ENCODE assay signal across 19 cellular contexts in the genomic region with DNA sequence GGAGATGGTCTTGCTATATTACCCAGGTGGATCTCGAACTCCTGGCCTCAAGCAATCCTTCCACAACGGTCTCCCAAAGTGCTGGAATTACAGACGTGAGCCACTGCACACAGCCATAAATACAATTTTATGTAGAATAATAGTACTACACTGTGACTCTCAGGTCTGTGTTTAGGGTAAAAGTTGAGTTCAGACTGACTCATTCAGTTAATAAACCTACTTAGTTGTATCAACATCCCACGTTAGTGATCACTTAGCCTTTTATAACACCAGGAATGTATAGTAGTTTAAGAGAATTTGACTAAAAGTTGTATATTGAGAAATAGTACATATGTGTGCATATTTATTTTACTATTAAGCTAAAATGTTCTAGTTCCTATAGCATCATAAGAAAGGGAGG.
A peak's percentile ranks its signal among the peaks of the same experiment; 100 is the strongest.
DNase-seq lines count a peak whose midpoint lies in the region; ATAC-seq and TF ChIP-seq lines count a peak whose summit lies in the region.
"Had no signal": no experiment of that assay in that cellular context is flagged by ENCODE, and none has a peak within 500 bp of the region (broad histone marks: within the 10 kb centered on the region; RNA-seq: fewer than 3 reads in every experiment).

No MANE protein-coding gene starts in this region.

- H3K4me1 ChIP-seq in Caco-2 (no peaks in the 10 kb centered on the region), IMR-90 (ENCODE audit: control insufficient read depth, insufficient read depth, low read length) (peaks cover 4% of the 10 kb centered on the region)

- no peak for TF ChIP-seq RAD21 in IMR-90 (IDR thresholded peaks at IDR 0.05; ENCODE audit: low read length)

- no peak for DNase-seq in Caco-2
- DNase-seq in IMR-90: peak; percentile 57
- no peak for DNase-seq in dorsolateral prefrontal cortex
- DNase-seq in retina: no peak
- no peak for DNase-seq in epidermal melanocyte (ENCODE audit: insufficient read length, low spot score)
- DNase-seq in activated CD4-positive, CD25-positive, alpha-beta regulatory T cell treated with anti-CD3 and anti-CD28 coated beads, Interleukin-2, amount 50 U/mL, for 72 hours: no peak
- DNase-seq: ACHN; AML-193; CD8-positive, alpha-beta T cell; COR-L47; DMS153; DND-41; EL; GM23248 had no signal

- H3K9me1 ChIP-seq in IMR-90 (ENCODE audit: insufficient read depth, low read length): 0 out of 2 replicates have a peak, but pooled peaks cover 7% of the 10 kb centered on the region

- no peak overlapping the region for H2AFZ ChIP-seq in IMR-90 (replicated peaks; ENCODE audit: low read length, poor library complexity)
- H2AFZ ChIP-seq: GM23248 had no signal

- in situ Hi-C loops in IMR-90 (cut with MboI; ENCODE audit: low sequenced_read_pairs): no loop called here

- no CpG with 5 or more reads among the region's 4 CpGs for WGBS in IMR-90 (ENCODE audit: extremely low coverage in 2 of 2, insufficient read length in 1 of 2), 2 experiments

- H3K27me3 ChIP-seq in Caco-2 (replicated peaks; ENCODE audit: control insufficient read depth, insufficient read depth, low read length) (no peaks in the 10 kb centered on the region), IMR-90 (ENCODE audit: control insufficient read depth, insufficient read depth, low read length) (no peaks in the 10 kb centered on the region), dorsolateral prefrontal cortex (no peaks in the 10 kb centered on the region)

- no peak overlapping the region for H3K4me3 ChIP-seq in Caco-2 (ENCODE audit: low read depth, low read length)
- no peak overlapping the region for H3K4me3 ChIP-seq in IMR-90 (ENCODE audit: insufficient read depth, low read depth, low read length)
- H3K4me3 ChIP-seq in dorsolateral prefrontal cortex: no peak overlapping the region
- H3K4me3 ChIP-seq: GM12878, GM23248, HAP-1, K562 had no signal

- H3K4me2 ChIP-seq in IMR-90 (ENCODE audit: low read depth, low read length): no peak overlapping the region

- POLR2A ChIA-PET in Caco-2 (lab: Charles Lee): no interaction called here
- POLR2A ChIA-PET in IMR-90 (lab: Charles Lee; ENCODE audit: unreplicated experiment): no interaction called here

- H3K27ac ChIP-seq in IMR-90 (ENCODE audit: insufficient read depth, low read length) (no peak overlapping the region), dorsolateral prefrontal cortex (peak overlapping the region in 40 of 59 donors; percentile 5 to 99 (median 64))
- H3K27ac ChIP-seq: GM23248, HL-60 had no signal

- H3K36me3 ChIP-seq in Caco-2 (ENCODE audit: control insufficient read depth, insufficient read depth, low read length): no peaks in the 10 kb centered on the region
- no peaks in the 10 kb centered on the region for H3K36me3 ChIP-seq in IMR-90 (ENCODE audit: control insufficient read depth, insufficient read depth, low read length)
- H3K36me3 ChIP-seq: HAP-1 had no signal

- no peak overlapping the region for H4K91ac ChIP-seq in IMR-90 (ENCODE audit: insufficient read depth, low read depth, low read length)

- H3K4me3 Mint-ChIP-seq in Caco-2 (ENCODE audit: unreplicated experiment): no peak overlapping the region
- H3K4me3 Mint-ChIP-seq: CD8-positive, alpha-beta T cell had no signal

- H2BK15ac ChIP-seq in IMR-90 (ENCODE audit: low read depth, low read length): no peak overlapping the region

- CTCF ChIA-PET in Caco-2 (lab: Charles Lee): no interaction called here
- CTCF ChIA-PET in IMR-90 (lab: Yijun Ruan, JAX): no interaction called here

- H3K9me3 ChIP-seq in Caco-2 (no peaks in the 10 kb centered on the region), IMR-90 (ENCODE audit: control insufficient read depth, insufficient read depth, low read length) (no peaks in the 10 kb centered on the region)
- H3K9me3 ChIP-seq: HAP-1 had no signal

- no peaks in the 10 kb centered on the region for H3K27me3 Mint-ChIP-seq in Caco-2 (ENCODE audit: insufficient read depth, unreplicated experiment)

- no peak overlapping the region for H2AK5ac ChIP-seq in IMR-90 (ENCODE audit: low read depth, low read length)

- H3K23ac ChIP-seq in IMR-90 (ENCODE audit: low read depth, low read length): no peak overlapping the region

- H4K8ac ChIP-seq in IMR-90 (ENCODE audit: low read depth in 2 of 2, low read length in 2 of 2): no peak overlapping the region

- no peak overlapping the region for H2AK9ac ChIP-seq in IMR-90 (replicated peaks; ENCODE audit: low read depth, low read length, poor library complexity)

- H3K9me3 Mint-ChIP-seq in Caco-2 (ENCODE audit: unreplicated experiment): no peaks in the 10 kb centered on the region
- H3K9me3 Mint-ChIP-seq: CD8-positive, alpha-beta T cell had no signal

- H3K9ac ChIP-seq in IMR-90 (ENCODE audit: low read depth, low read length): no peak overlapping the region
- H3K9ac ChIP-seq: GM23248 had no signal

- no TSS peak for BruUV-seq in Caco-2 (replicated peaks; lab: Mats Ljungman, UMichigan)
- BruUV-seq in IMR-90 (replicated peaks; lab: Mats Ljungman, UMichigan): no TSS peak

- no peak overlapping the region for H2BK120ac ChIP-seq in IMR-90 (ENCODE audit: low read depth, low read length)

- no peak overlapping the region for H3K14ac ChIP-seq in IMR-90 (replicated peaks; ENCODE audit: low read depth, low read length)

- H3K4ac ChIP-seq in IMR-90 (ENCODE audit: low read depth, low read length): no peak overlapping the region

- peaks cover 4% of the 10 kb centered on the region for H3K36me3 Mint-ChIP-seq in Caco-2 (ENCODE audit: insufficient read depth, unreplicated experiment)
- H3K36me3 Mint-ChIP-seq: CD8-positive, alpha-beta T cell had no signal

- H3K4me1 Mint-ChIP-seq in Caco-2 (ENCODE audit: low read depth, unreplicated experiment): no peaks in the 10 kb centered on the region

- peak overlapping the region; percentile 15 for H3K27ac Mint-ChIP-seq in Caco-2 (ENCODE audit: unreplicated experiment)
- H3K27ac Mint-ChIP-seq: CD8-positive, alpha-beta T cell had no signal

- no peak overlapping the region for H3K18ac ChIP-seq in IMR-90 (ENCODE audit: low read depth, low read length)

- dilution Hi-C loops in IMR-90 (cut with HindIII; ENCODE audit: low sequenced_read_pairs, unreplicated experiment): no loop called here

- H3K79me1 ChIP-seq in IMR-90 (ENCODE audit: low read depth in 1 of 2, low read length in 2 of 2): peaks cover 0 to 3% of the 10 kb centered on the region in 2 experiments; a peak in 1 of 4 replicates

- TF ChIP-seq POLR2A in IMR-90 (IDR thresholded peaks at IDR 0.05; ENCODE audit: low read depth, low read length): no peak

- H4K20me1 ChIP-seq in IMR-90 (ENCODE audit: insufficient read depth, low read length): no peaks in the 10 kb centered on the region

- H2BK20ac ChIP-seq in IMR-90 (ENCODE audit: low read depth, low read length): no peak overlapping the region

- H2BK5ac ChIP-seq in IMR-90 (ENCODE audit: low read depth, low read length, poor library complexity, severe bottlenecking): no peak overlapping the region

- no peak for TF ChIP-seq CTCF in Caco-2 (IDR thresholded peaks at IDR 0.05; ENCODE audit: insufficient read depth in 1 of 2, low read depth in 1 of 2, low read length in 1 of 2, severe bottlenecking in 1 of 2, unreplicated experiment in 1 of 2)
- no peak for TF ChIP-seq CTCF in IMR-90 (conservative IDR thresholded peaks at IDR 0.05; ENCODE audit: low read depth, low read length)
- no peak for TF ChIP-seq CTCF in dorsolateral prefrontal cortex (IDR thresholded peaks at IDR 0.05 in 54 of 56, conservative IDR thresholded peaks at IDR 0.05 in 2 of 56; ENCODE audit: low read depth in 1 of 56, partially characterized antibody in 56 of 56)

- ATAC-seq in IMR-90 (ENCODE audit: low read depth) (peak; percentile 71), SK-N-SH treated with all-trans-retinoic acid at 6 μM for 48 hours (no peak)
- ATAC-seq: CD8-positive, alpha-beta T cell; GM12878; K562 had no signal

- no peak overlapping the region for H3K56ac ChIP-seq in IMR-90 (ENCODE audit: extremely low read depth, insufficient read depth, low read length)

- intact Hi-C loops in Caco-2 (cut with micrococcal nuclease; ENCODE audit: unreplicated experiment): no loop called here
- intact Hi-C loops in IMR-90 (cut with micrococcal nuclease): no loop called here
- intact Hi-C loops in dorsolateral prefrontal cortex (cut with DNase I): no loop called here

- H4K5ac ChIP-seq in IMR-90 (ENCODE audit: low read depth, low read length): no peak overlapping the region

TF ChIP-seq in IMR-90, 13 proteins besides CTCF, POLR2A, EP300 and RAD21 (continues in another document):
- TF ChIP-seq CEBPB (IDR thresholded peaks at IDR 0.05; ENCODE audit: low read depth, low read length) (no peak), RCOR1 (IDR thresholded peaks at IDR 0.05; ENCODE audit: insufficient replicate concordance, low read length) (no peak), MXI1 (IDR thresholded peaks at IDR 0.05; ENCODE audit: borderline replicate concordance, low read depth, low read length) (no peak), BHLHE40 (IDR thresholded peaks at IDR 0.05; ENCODE audit: low read depth, low read length) (no peak), MAFK (IDR thresholded peaks at IDR 0.05; ENCODE audit: low read depth, low read length) (no peak), NFE2L2 (IDR thresholded peaks at IDR 0.05; ENCODE audit: low read depth, low read length) (no peak)
- TF ChIP-seq, protein P1, sequence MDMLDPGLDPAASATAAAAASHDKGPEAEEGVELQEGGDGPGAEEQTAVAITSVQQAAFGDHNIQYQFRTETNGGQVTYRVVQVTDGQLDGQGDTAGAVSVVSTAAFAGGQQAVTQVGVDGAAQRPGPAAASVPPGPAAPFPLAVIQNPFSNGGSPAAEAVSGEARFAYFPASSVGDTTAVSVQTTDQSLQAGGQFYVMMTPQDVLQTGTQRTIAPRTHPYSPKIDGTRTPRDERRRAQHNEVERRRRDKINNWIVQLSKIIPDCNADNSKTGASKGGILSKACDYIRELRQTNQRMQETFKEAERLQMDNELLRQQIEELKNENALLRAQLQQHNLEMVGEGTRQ (IDR thresholded peaks at IDR 0.05; ENCODE audit: low read depth, low read length): no peak

TF ChIP-seq in SK-N-SH treated with all-trans-retinoic acid at 6 μM for 48 hours, 23 proteins besides CTCF, POLR2A, EP300 and RAD21 (continues in another document):
- TF ChIP-seq OSR1 (CRISPR knock-in tag; IDR thresholded peaks at IDR 0.05) (no peak), GLIS3 (CRISPR knock-in tag; IDR thresholded peaks at IDR 0.05) (no peak), TOX (CRISPR knock-in tag; IDR thresholded peaks at IDR 0.05; ENCODE audit: borderline replicate concordance) (no peak), BACH2 (CRISPR knock-in tag; IDR thresholded peaks at IDR 0.05; ENCODE audit: borderline replicate concordance) (no peak)
